Comparison of ENCODE assay signal across 8 cellular contexts in genomic region chr6:32895006-32895345, GRCh38. TPM values are rescaled to one million over a fixed set of nuclear protein-coding genes. Genes with fewer than 3 reads are reported as not detected.
DNase-seq lines count a peak whose midpoint lies in the region; ATAC-seq and TF ChIP-seq lines count a peak whose summit lies in the region.

No MANE protein-coding gene starts in this region.

- intact Hi-C loops in colonic mucosa (cut with DNase I) = no loop called here

- no peak for TF ChIP-seq CTCF in colonic mucosa (IDR thresholded peaks at IDR 0.05)

- ATAC-seq in GM18502 (IDR thresholded peaks at IDR 0.05; ENCODE audit: poor library complexity, unreplicated experiment) = peak; percentile 8

- H3K9ac ChIP-seq in HUES48 (ENCODE audit: low read depth, low read length) (peak overlapping the region; percentile 26; the same call in 1 of the 2 replicates), colonic mucosa (ENCODE audit: low read depth in 2 of 2, low read length in 2 of 2) (peak overlapping the region; percentile 65 to 99), mucosa of stomach (ENCODE audit: low read length) (peak overlapping the region; percentile 94)

- H3K4me3 ChIP-seq in HUES48 (ENCODE audit: low read depth, low read length) (peak overlapping the region; percentile 95), colonic mucosa (peak overlapping the region; percentile 77), mucosa of stomach (ENCODE audit: low read length) (peak overlapping the region; percentile 88)

- H3K4me1 ChIP-seq in HUES48 (ENCODE audit: control insufficient read depth, insufficient read depth, low read length) (0 out of 2 replicates have a peak, but pooled peaks cover 4% of the 10 kb centered on the region), colonic mucosa (no peaks in the 10 kb centered on the region), mucosa of stomach (ENCODE audit: control insufficient read depth, insufficient read depth, low read length) (peaks cover 10% of the 10 kb centered on the region)

- no peaks in the 10 kb centered on the region for H3K27me3 ChIP-seq in HUES48 (ENCODE audit: control insufficient read depth, insufficient read depth, low read length)
- H3K27me3 ChIP-seq in colonic mucosa = no peaks in the 10 kb centered on the region
- no peaks in the 10 kb centered on the region for H3K27me3 ChIP-seq in mucosa of stomach (ENCODE audit: control insufficient read depth, insufficient read depth, low read length)

- DNase-seq in colonic mucosa (no peak), NCI-H226 (no peak), HEK293T (ENCODE audit: extremely low spot score) (no peak), SHP77 treated with DMSO at 0.1 percent for 48 hours (lab: John Stamatoyannopoulos, UW) (no peak), epidermal melanocyte (ENCODE audit: insufficient read length, low spot score) (no peak)

- CTCF ChIA-PET in HEK293T (lab: Yijun Ruan, JAX) = interaction anchor here (0.5 to 2.0 kb wide), 6 partner anchors 16 to 90 kb away, joined by 3 to 18 read pairs (median 6); partner anchors contain the start of genes HLA-DMA and TAP2

- H3K9me3 ChIP-seq in HUES48 (ENCODE audit: control insufficient read depth, insufficient read depth, low read length) (no peaks in the 10 kb centered on the region), colonic mucosa (no peaks in the 10 kb centered on the region), mucosa of stomach (ENCODE audit: control insufficient read depth, low read length) (no peaks in the 10 kb centered on the region)

- H3K27ac ChIP-seq in HUES48 (ENCODE audit: low read depth, low read length) = peak overlapping the region; percentile 94
- peak overlapping the region; percentile 98 for H3K27ac ChIP-seq in colonic mucosa

- H3K36me3 ChIP-seq in HUES48 (ENCODE audit: control insufficient read depth, insufficient read depth, low read length) (0 out of 2 replicates have a peak, but pooled peaks cover 3% of the 10 kb centered on the region), colonic mucosa (no peaks in the 10 kb centered on the region), mucosa of stomach (ENCODE audit: control insufficient read depth, insufficient read depth, low read length) (no peaks in the 10 kb centered on the region)

- POLR2A ChIA-PET in HEK293T (lab: Yijun Ruan, JAX) = interaction anchor here (0.8 to 5.8 kb wide), 21 partner anchors 9 to 235 kb away, joined by 3 to 166 read pairs (median 8); partner anchors contain the start of genes BRD2, HLA-DMA, HLA-DMB and TAP2

TF ChIP-seq in HEK293T, 16 proteins besides CTCF, POLR2A, EP300 and RAD21:
- no peak for TF ChIP-seq ELF4 (IDR thresholded peaks at IDR 0.05)
- TF ChIP-seq ARNT (IDR thresholded peaks at IDR 0.05) = no peak
- no peak for TF ChIP-seq L3MBTL2 (conservative IDR thresholded peaks at IDR 0.05)
- no peak for TF ChIP-seq ZNF384 (IDR thresholded peaks at IDR 0.05)
- no peak for TF ChIP-seq PKNOX1 (IDR thresholded peaks at IDR 0.05)
- no peak for TF ChIP-seq FOXK2 (IDR thresholded peaks at IDR 0.05)
- TF ChIP-seq NFRKB (IDR thresholded peaks at IDR 0.05) = no peak
- TF ChIP-seq CTBP1 (IDR thresholded peaks at IDR 0.05; ENCODE audit: borderline replicate concordance) = no peak

RNA-seq across cellular contexts. Expression of gene PSMB9, which starts 41.0 kb away (rescaled TPM):
- 10 to 100 TPM; 43.0 to 66.0 TPM for total RNA-seq in colonic mucosa

RNA-seq across cellular contexts. Expression of gene TAP1, which starts 41.5 kb away (rescaled TPM):
- 100 to 1,000 TPM in 1 of 2 donors, 10 to 100 TPM in 1; 86.9 to 128 TPM for total RNA-seq in colonic mucosa

RNA-seq across cellular contexts. Expression of gene HLA-DMB, which starts 45.9 kb away (rescaled TPM):
- total RNA-seq in colonic mucosa = 10 to 100 TPM in 1 of 2 donors, 1 to 10 TPM in 1; 6.7 to 28.8 TPM

RNA-seq across cellular contexts. Expression of gene PSMB8, which starts 51.1 kb away (rescaled TPM):
- 100 to 1,000 TPM; 152 to 154 TPM for total RNA-seq in colonic mucosa

RNA-seq across cellular contexts. Expression of gene TAP2, which starts 56.4 kb away (rescaled TPM):
- total RNA-seq in colonic mucosa = 10 to 100 TPM; 45.2 to 95.1 TPM

Comparison
In these comparisons a context has a peak if more than half of its experiments do, and no peak if none do; other contexts are left out.
1. H3K9ac ChIP-seq: peak in every context shown above with its lines; median percentile 94 in mucosa of stomach; 82 in colonic mucosa; 26 in HUES48.